In genomic region chrX:40644821-40645358, GRCh38 we compare ENCODE assay signal across 1 cellular context.
TF ChIP-seq lines count a peak whose summit lies in the region.

No MANE protein-coding gene starts in this region.

TF ChIP-seq in HepG2, 621 proteins besides CTCF, POLR2A, EP300 and RAD21 (continued from another document):
- TF ChIP-seq KMT2B (CRISPR knock-in tag; IDR thresholded peaks at IDR 0.05): no peak
- no peak for TF ChIP-seq GTF3A (CRISPR knock-in tag; conservative IDR thresholded peaks at IDR 0.05)
- TF ChIP-seq ZNF740 (CRISPR knock-in tag; IDR thresholded peaks at IDR 0.05): no peak
- TF ChIP-seq ZNF841 (CRISPR knock-in tag; IDR thresholded peaks at IDR 0.05; ENCODE audit: borderline replicate concordance): no peak
- no peak for TF ChIP-seq KAT7 (CRISPR knock-in tag; IDR thresholded peaks at IDR 0.05; ENCODE audit: borderline replicate concordance)
